22 cellular contexts compared by ENCODE assay signal in the genomic region with DNA sequence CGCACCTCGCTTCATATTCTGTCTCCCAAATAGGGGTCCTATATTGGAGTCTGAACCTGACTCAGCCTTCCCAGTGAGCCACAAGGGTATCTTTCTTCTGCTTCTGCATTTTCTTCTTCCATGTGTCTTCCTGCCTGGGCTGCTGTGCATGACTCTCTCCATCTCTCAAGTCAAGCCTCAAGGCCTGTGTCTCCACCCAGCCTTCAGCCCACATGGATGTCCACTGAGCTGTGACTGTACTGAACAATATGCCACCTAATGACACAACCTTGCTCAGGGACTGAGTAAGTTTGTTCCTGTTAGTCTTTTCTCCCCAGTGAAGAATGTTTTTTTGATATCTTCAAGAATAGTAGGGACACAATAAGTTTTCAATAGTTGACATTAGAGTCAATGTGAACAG.
"Had no signal": no experiment of that assay in that cellular context is flagged by ENCODE, and none has a peak within 500 bp of the region (broad histone marks: within the 10 kb centered on the region; RNA-seq: fewer than 3 reads in every experiment).

No MANE protein-coding gene starts in this region.

- ATAC-seq: K562, SK-N-SH treated with all-trans-retinoic acid at 6 μM for 48 hours had no signal

- H3K36me3 ChIP-seq: SJCRH30 had no signal

- H3K27ac ChIP-seq: HL-60, KMS-11, RWPE1, SJCRH30 had no signal

- FAIRE-seq: HTR-8/SVneo, K562 had no signal

- H3K9me3 ChIP-seq: SJCRH30 had no signal

- DNase-seq: Kasumi-1, MM.1S, NCI-H1092 treated with DMSO at 0.1 percent for 48 hours, NCI-H1436, NCI-H187, NCI-H2029, NCI-H2081 treated with DMSO at 0.1 percent for 48 hours, NCI-H2171, NCI-H226, NCI-H446, NCI-H510A, NCI-H524 treated with DMSO at 0.1 percent for 48 hours, NCI-H69, NCI-H774, SHP77 treated with DMSO at 0.1 percent for 48 hours, SJCRH30 had no signal

- H3K4me3 ChIP-seq: K562, SJCRH30 had no signal

- H3K4me1 ChIP-seq: SJCRH30 had no signal
